ENCODE assay signal across 1 cellular context in the genomic region with DNA sequence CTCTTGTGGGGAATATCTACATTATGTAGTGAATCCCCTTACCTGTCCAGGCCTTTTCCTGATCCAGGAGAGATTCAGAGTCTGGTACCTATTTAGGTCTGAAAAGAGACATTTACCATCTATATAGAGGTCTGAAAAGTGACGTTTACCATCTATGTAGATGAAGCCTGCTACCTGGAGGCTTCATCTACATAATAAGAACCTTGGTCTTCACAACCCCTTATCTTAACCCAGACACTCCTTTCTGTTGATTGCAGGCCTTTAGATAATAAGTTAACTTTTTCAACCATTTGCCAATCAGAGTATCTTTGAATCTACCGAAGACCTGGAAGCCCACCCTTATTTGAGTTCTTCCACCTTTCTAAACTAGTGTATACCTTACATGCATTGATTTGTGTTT.
TF ChIP-seq lines count a peak whose summit lies in the region.

No MANE protein-coding gene starts in this region.

TF ChIP-seq in H1, 55 proteins besides CTCF, POLR2A, EP300 and RAD21:
- no peak for TF ChIP-seq BACH1 (IDR thresholded peaks at IDR 0.05; ENCODE audit: low read length)
- TF ChIP-seq CREB1 (IDR thresholded peaks at IDR 0.05): no peak
- TF ChIP-seq PHF8 (conservative IDR thresholded peaks at IDR 0.05; ENCODE audit: low read depth, low read length): no peak
- no peak for TF ChIP-seq BCL11A (IDR thresholded peaks at IDR 0.05; ENCODE audit: low read depth in 2 of 2, low read length in 2 of 2)
- TF ChIP-seq SP1 (IDR thresholded peaks at IDR 0.05; ENCODE audit: low read depth, low read length): no peak
- TF ChIP-seq TAF1 (IDR thresholded peaks at IDR 0.05; ENCODE audit: low read depth, low read length): no peak
- TF ChIP-seq JUND (IDR thresholded peaks at IDR 0.05; ENCODE audit: low read length): no peak
- TF ChIP-seq POU5F1 (IDR thresholded peaks at IDR 0.05; ENCODE audit: low read depth, low read length): no peak
- no peak for TF ChIP-seq HDAC2 (IDR thresholded peaks at IDR 0.05; ENCODE audit: borderline replicate concordance in 1 of 2, low read depth in 2 of 2, low read length in 2 of 2)
- no peak for TF ChIP-seq RXRA (IDR thresholded peaks at IDR 0.05; ENCODE audit: insufficient read depth, low read depth, low read length)
- no peak for TF ChIP-seq JUN (IDR thresholded peaks at IDR 0.05; ENCODE audit: low read depth, low read length)
- TF ChIP-seq SP2 (IDR thresholded peaks at IDR 0.05; ENCODE audit: low read length): no peak
- no peak for TF ChIP-seq SIN3A (conservative IDR thresholded peaks at IDR 0.05 in 1 of 2, IDR thresholded peaks at IDR 0.05 in 1 of 2; ENCODE audit: low read depth in 1 of 2, low read length in 2 of 2)
- no peak for TF ChIP-seq RBBP5 (IDR thresholded peaks at IDR 0.05; ENCODE audit: borderline replicate concordance, low read depth, low read length)
- TF ChIP-seq CTBP2 (IDR thresholded peaks at IDR 0.05; ENCODE audit: borderline replicate concordance, insufficient read depth, insufficient read length, low read length): no peak
- no peak for TF ChIP-seq E2F6 (IDR thresholded peaks at IDR 0.05)
- no peak for TF ChIP-seq EGR1 (IDR thresholded peaks at IDR 0.05; ENCODE audit: borderline replicate concordance, low read depth, low read length)
- no peak for TF ChIP-seq MAFK (IDR thresholded peaks at IDR 0.05; ENCODE audit: low read depth, low read length)
- TF ChIP-seq TAF7 (optimal IDR thresholded peaks at IDR 0.05; ENCODE audit: borderline replicate concordance, low read depth, low read length): no peak
- TF ChIP-seq TEAD4 (IDR thresholded peaks at IDR 0.05; ENCODE audit: low read depth, low read length): no peak
